1 cellular context compared by ENCODE assay signal in genomic region chr5:32343058-32343672, GRCh38.
TF ChIP-seq lines count a peak whose summit lies in the region.

No MANE protein-coding gene starts in this region.

TF ChIP-seq in HepG2, 621 proteins besides CTCF, POLR2A, EP300 and RAD21 (continued from another document and continues in another):
- TF ChIP-seq PAXIP1 (CRISPR knock-in tag; conservative IDR thresholded peaks at IDR 0.05): peak; percentile 72
- TF ChIP-seq HOXA3 (CRISPR knock-in tag; IDR thresholded peaks at IDR 0.05): peak; percentile 22; the same call in 1 of the 2 replicates
- TF ChIP-seq ETV5 (CRISPR knock-in tag; IDR thresholded peaks at IDR 0.05; ENCODE audit: borderline replicate concordance): peak; percentile 25; the same call in 1 of the 2 replicates
- TF ChIP-seq ZNF24 (IDR thresholded peaks at IDR 0.05): no peak
- TF ChIP-seq SKI (IDR thresholded peaks at IDR 0.05; ENCODE audit: partially characterized antibody): peak; percentile 23
- 0 out of 2 replicates have a peak, but pooled peaks have one; percentile 64 for TF ChIP-seq RFXAP (CRISPR knock-in tag; IDR thresholded peaks at IDR 0.05; ENCODE audit: borderline replicate concordance)
- no peak for TF ChIP-seq ZNF619 (CRISPR knock-in tag; IDR thresholded peaks at IDR 0.05)
- TF ChIP-seq ESRRA (CRISPR knock-in tag; IDR thresholded peaks at IDR 0.05; ENCODE audit: low read depth): peak; percentile 43; the same call in 1 of the 2 replicates
- peak; percentile 43; the same call in 1 of the 2 replicates for TF ChIP-seq POGZ (CRISPR knock-in tag; IDR thresholded peaks at IDR 0.05)
- TF ChIP-seq ZNF644 (CRISPR knock-in tag; IDR thresholded peaks at IDR 0.05; ENCODE audit: low read depth): peak; percentile 63; the same call in 1 of the 2 replicates
- TF ChIP-seq BCLAF1 (IDR thresholded peaks at IDR 0.05): no peak
- TF ChIP-seq ATF3 (CRISPR knock-in tag; IDR thresholded peaks at IDR 0.05): 0 out of 2 replicates have a peak, but pooled peaks have one; percentile 11
- TF ChIP-seq ZNF557 (CRISPR knock-in tag; IDR thresholded peaks at IDR 0.05): no peak
- TF ChIP-seq ZNF496 (CRISPR knock-in tag; IDR thresholded peaks at IDR 0.05; ENCODE audit: insufficient replicate concordance): no peak
- TF ChIP-seq SNAI1 (CRISPR knock-in tag; IDR thresholded peaks at IDR 0.05; ENCODE audit: borderline replicate concordance): no peak
- peak; percentile 45; the same call in 1 of the 2 replicates for TF ChIP-seq RARA (CRISPR knock-in tag; IDR thresholded peaks at IDR 0.05)
- TF ChIP-seq SAP130 (CRISPR knock-in tag; IDR thresholded peaks at IDR 0.05; ENCODE audit: low read depth): peak; percentile 28; the same call in 1 of the 2 replicates
- peak; percentile 61 to 63; a peak in 2 of 4 replicates for TF ChIP-seq NR2F1 (CRISPR knock-in tag; IDR thresholded peaks at IDR 0.05)
- TF ChIP-seq DMAP1 (CRISPR knock-in tag; IDR thresholded peaks at IDR 0.05): peak; percentile 79; the same call in 1 of the 2 replicates
- peak; percentile 67; the same call in 1 of the 2 replicates for TF ChIP-seq NR2F2 (IDR thresholded peaks at IDR 0.05; ENCODE audit: borderline replicate concordance, low read depth)
- no peak for TF ChIP-seq HNF1A (IDR thresholded peaks at IDR 0.05; ENCODE audit: low read depth)
- peak; percentile 13; the same call in 1 of the 2 replicates for TF ChIP-seq HNF1A (CRISPR knock-in tag; IDR thresholded peaks at IDR 0.05; ENCODE audit: borderline replicate concordance)
- TF ChIP-seq KLF16 (CRISPR knock-in tag; IDR thresholded peaks at IDR 0.05): peak in 1 of 2 experiments; percentile 32; a peak in 1 of 4 replicates
- TF ChIP-seq HMGXB3 (CRISPR knock-in tag; IDR thresholded peaks at IDR 0.05; ENCODE audit: borderline replicate concordance): no peak
- TF ChIP-seq PPARG (CRISPR knock-in tag; conservative IDR thresholded peaks at IDR 0.05): no peak
- peak; percentile 29; the same call in 1 of the 2 replicates for TF ChIP-seq FOXK1 (CRISPR knock-in tag; IDR thresholded peaks at IDR 0.05; ENCODE audit: borderline replicate concordance, low read depth)
- peak; percentile 65 for TF ChIP-seq NCOA2 (CRISPR knock-in tag; IDR thresholded peaks at IDR 0.05)
- TF ChIP-seq ARID5B (CRISPR knock-in tag; IDR thresholded peaks at IDR 0.05): peak; percentile 67
- TF ChIP-seq PRDM10 (CRISPR knock-in tag; IDR thresholded peaks at IDR 0.05; ENCODE audit: low read depth): 0 out of 2 replicates have a peak, but pooled peaks have one; percentile 33
- no peak for TF ChIP-seq SYNCRIP (IDR thresholded peaks at IDR 0.05; ENCODE audit: insufficient read depth, low read depth, low read length)
- peak; percentile 69 for TF ChIP-seq TEAD3 (CRISPR knock-in tag; optimal IDR thresholded peaks at IDR 0.05; ENCODE audit: borderline replicate concordance)
